ENCODE assay signal across 13 cellular contexts in genomic region chr17:77286391-77286640, GRCh38.
DNase-seq lines count a peak whose midpoint lies in the region; ATAC-seq and TF ChIP-seq lines count a peak whose summit lies in the region.
"Had no signal": no experiment of that assay in that cellular context is flagged by ENCODE, and none has a peak within 500 bp of the region (broad histone marks: within the 10 kb centered on the region; RNA-seq: fewer than 3 reads in every experiment).

No MANE protein-coding gene starts in this region.

- no peak for TF ChIP-seq RAD21 in SK-N-SH (IDR thresholded peaks at IDR 0.05; ENCODE audit: low read length)

- H3K27ac ChIP-seq in SK-N-SH (ENCODE audit: low read depth in 2 of 2, low read length in 1 of 2) (peak overlapping the region; percentile 95 to 98), duodenal mucosa (ENCODE audit: low read depth, low read length) (peak overlapping the region; percentile 96), osteoblast (ENCODE audit: low read depth, low read length) (peak overlapping the region; percentile 100), urinary bladder (ENCODE audit: low read depth) (peak overlapping the region; percentile 84)
- no peak overlapping the region for H3K27ac ChIP-seq in CD8-positive, alpha-beta memory T cell (ENCODE audit: low read depth, low read length)

- H3K9me3 ChIP-seq in SK-N-SH = no peaks in the 10 kb centered on the region
- H3K9me3 ChIP-seq in duodenal mucosa (ENCODE audit: control insufficient read depth in 1 of 2, low read length in 2 of 2) = no peaks in the 10 kb centered on the region
- H3K9me3 ChIP-seq in osteoblast (ENCODE audit: low read depth, low read length) = no peaks in the 10 kb centered on the region
- H3K9me3 ChIP-seq in CD8-positive, alpha-beta memory T cell (ENCODE audit: low read length) = no peaks in the 10 kb centered on the region

- H3K4me3 ChIP-seq in SK-N-SH (ENCODE audit: low read depth in 2 of 2, low read length in 1 of 2) (no peak overlapping the region), duodenal mucosa (ENCODE audit: low read depth in 1 of 2, low read length in 2 of 2) (peak overlapping the region; percentile 28 to 35), osteoblast (ENCODE audit: insufficient read depth, low read length) (peak overlapping the region; percentile 30), urinary bladder (ENCODE audit: low read depth, low read length) (no peak overlapping the region)
- no peak overlapping the region for H3K4me3 ChIP-seq in CD8-positive, alpha-beta memory T cell (ENCODE audit: low read length)

- ATAC-seq in SK-N-SH treated with all-trans-retinoic acid at 6 μM for 48 hours (no peak), HG02759 (IDR thresholded peaks at IDR 0.05; ENCODE audit: unreplicated experiment) (no peak), GM18858 (IDR thresholded peaks at IDR 0.05; ENCODE audit: unreplicated experiment) (no peak)

- peaks cover 5 to 10% (median 8%) of the 10 kb centered on the region in 3 donors for H3K4me1 Mint-ChIP-seq in CD8-positive, alpha-beta memory T cell

- peaks cover 0 to 3% (median 0%) of the 10 kb centered on the region in 3 donors for H3K36me3 Mint-ChIP-seq in CD8-positive, alpha-beta memory T cell

- H3K4me2 ChIP-seq in SK-N-SH = peak overlapping the region; percentile 80
- peak overlapping the region; percentile 60 for H3K4me2 ChIP-seq in osteoblast (ENCODE audit: insufficient read depth, low read length)

- H3K27me3 ChIP-seq in SK-N-SH (ENCODE audit: insufficient read depth) = no peaks in the 10 kb centered on the region
- H3K27me3 ChIP-seq in duodenal mucosa (ENCODE audit: control insufficient read depth in 1 of 2, insufficient read depth in 2 of 2, low read length in 2 of 2) = no peaks in the 10 kb centered on the region
- H3K27me3 ChIP-seq in osteoblast (ENCODE audit: insufficient read depth, low read length) = no peaks in the 10 kb centered on the region
- H3K27me3 ChIP-seq in CD8-positive, alpha-beta memory T cell (ENCODE audit: insufficient read depth, low read length, poor library complexity, severe bottlenecking) = peaks cover 8% of the 10 kb centered on the region

- H4K20me1 ChIP-seq in SK-N-SH (ENCODE audit: insufficient read depth) (no peaks in the 10 kb centered on the region), osteoblast (ENCODE audit: insufficient read depth, low read length) (no peaks in the 10 kb centered on the region)

- peaks cover 52% of the 10 kb centered on the region for H3F3A ChIP-seq in SK-N-SH (replicated peaks; ENCODE audit: insufficient read depth)

- peaks cover 11 to 27% of the 10 kb centered on the region in 2 donors for H3K27me3 Mint-ChIP-seq in CD8-positive, alpha-beta memory T cell
- H3K27me3 Mint-ChIP-seq: activated B cell treated with CpG ODN at 0.5 μM for 24 hours had no signal

- no peak overlapping the region for H2AFZ ChIP-seq in SK-N-SH (ENCODE audit: low read depth)
- H2AFZ ChIP-seq in osteoblast (ENCODE audit: low read length) = no peak overlapping the region

- H3K9me2 ChIP-seq in SK-N-SH = no peaks in the 10 kb centered on the region

- no peaks in the 10 kb centered on the region for H3K9me3 Mint-ChIP-seq in CD8-positive, alpha-beta memory T cell
- H3K9me3 Mint-ChIP-seq: activated B cell treated with CpG ODN at 0.5 μM for 24 hours; stimulated activated naive CD8-positive, alpha-beta T cell treated with anti-CD3 and anti-CD28 coated beads, Interleukin-15, Interleukin-2, amounts not matched to agents 100 ng/mL and 50 ng/mL, for 24 hours had no signal

- CTCF ChIA-PET in SK-N-SH (lab: Yijun Ruan, JAX) = interaction anchor here (0.9 to 2.4 kb wide), 9 partner anchors 10 to 200 kb away, joined by 3 to 10 read pairs (median 3); no protein-coding TSS in a partner anchor
- CTCF ChIA-PET in CD8-positive, alpha-beta memory T cell (lab: Charles Lee) = no interaction called here

- H3K79me2 ChIP-seq in SK-N-SH (ENCODE audit: insufficient read depth) (peaks cover 24% of the 10 kb centered on the region; the same call in 1 of the 2 replicates), osteoblast (ENCODE audit: insufficient read depth, low read length) (peaks cover 15% of the 10 kb centered on the region)

- no peak for DNase-seq in SK-N-SH
- DNase-seq in osteoblast (ENCODE audit: insufficient read length, low spot score, missing footprints) = peak; percentile 41
- no peak for DNase-seq in CD8-positive, alpha-beta memory T cell
- DNase-seq: activated B cell treated with CpG ODN at 0.5 μM for 24 hours; activated CD8-positive, alpha-beta memory T cell treated with anti-CD3 and anti-CD28 coated beads, Interleukin-2, amount 50 U/mL, for 48 hours; effector CD4-positive, alpha-beta T cell; stimulated activated CD4-positive, alpha-beta T cell treated with anti-CD3 and anti-CD28 coated beads, Interleukin-4, amount 100 ng/mL, for 4 hours had no signal

- H3K36me3 ChIP-seq in SK-N-SH (replicated peaks in 1 of 2; ENCODE audit: control insufficient read depth in 1 of 2, insufficient read depth in 2 of 2, low read length in 1 of 2) (no peaks in the 10 kb centered on the region), duodenal mucosa (ENCODE audit: control insufficient read depth in 1 of 2, insufficient read depth in 2 of 2, low read length in 2 of 2) (no peaks in the 10 kb centered on the region), osteoblast (ENCODE audit: insufficient read depth, low read length) (no peaks in the 10 kb centered on the region), urinary bladder (ENCODE audit: insufficient read depth) (no peaks in the 10 kb centered on the region)
- no peaks in the 10 kb centered on the region for H3K36me3 ChIP-seq in CD8-positive, alpha-beta memory T cell (ENCODE audit: insufficient read depth, low read length)

- H3K4me3 Mint-ChIP-seq in CD8-positive, alpha-beta memory T cell = no peak overlapping the region
- H3K4me3 Mint-ChIP-seq: activated B cell treated with CpG ODN at 0.5 μM for 24 hours; stimulated activated naive CD8-positive, alpha-beta T cell treated with anti-CD3 and anti-CD28 coated beads, Interleukin-15, Interleukin-2, amounts not matched to agents 100 ng/mL and 50 ng/mL, for 24 hours had no signal

- peak overlapping the region; percentile 71 for H3K9ac ChIP-seq in SK-N-SH
- peak overlapping the region; percentile 82 to 84 for H3K9ac ChIP-seq in duodenal mucosa (ENCODE audit: low read depth in 1 of 2, low read length in 2 of 2)

- H3K27ac Mint-ChIP-seq in CD8-positive, alpha-beta memory T cell = peak overlapping the region in 2 of 8 donors; percentile 60 to 70
- H3K27ac Mint-ChIP-seq: activated B cell treated with CpG ODN at 0.5 μM for 24 hours; stimulated activated naive CD8-positive, alpha-beta T cell treated with anti-CD3 and anti-CD28 coated beads, Interleukin-15, Interleukin-2, amounts not matched to agents 100 ng/mL and 50 ng/mL, for 24 hours had no signal

- TF ChIP-seq EP300 in SK-N-SH (IDR thresholded peaks at IDR 0.05; ENCODE audit: borderline replicate concordance in 1 of 2, low read depth in 1 of 2, low read length in 1 of 2) = no peak

- TF ChIP-seq CTCF in SK-N-SH (IDR thresholded peaks at IDR 0.05) = no peak
- no peak for TF ChIP-seq CTCF in osteoblast (IDR thresholded peaks at IDR 0.05; ENCODE audit: extremely low read depth, low read depth, low read length)

- POLR2A ChIA-PET in SK-N-SH (lab: Yijun Ruan, JAX) = interaction anchor here (1.5 to 1.9 kb wide), 2 partner anchors 19 to 23 kb away, joined by 3 to 10 read pairs; no protein-coding TSS in a partner anchor
- POLR2A ChIA-PET in CD8-positive, alpha-beta memory T cell (lab: Charles Lee) = no interaction called here

- H3K4me1 ChIP-seq in SK-N-SH (ENCODE audit: control insufficient read depth in 1 of 2, insufficient read depth in 2 of 2, low read depth in 1 of 2, low read length in 1 of 2) (peaks cover 49 to 75% of the 10 kb centered on the region in 2 experiments), duodenal mucosa (ENCODE audit: control insufficient read depth in 1 of 2, insufficient read depth in 2 of 2, low read length in 2 of 2) (peaks cover 42 to 53% of the 10 kb centered on the region in 2 donors), osteoblast (ENCODE audit: insufficient read depth, low read length) (peaks cover 59% of the 10 kb centered on the region), urinary bladder (ENCODE audit: insufficient read depth) (no peaks in the 10 kb centered on the region)
- H3K4me1 ChIP-seq in CD8-positive, alpha-beta memory T cell (ENCODE audit: insufficient read depth, low read length) = peaks cover 9% of the 10 kb centered on the region

TF ChIP-seq in SK-N-SH, 30 proteins besides CTCF, POLR2A, EP300 and RAD21 (continues in another document):
- TF ChIP-seq NRF1 (IDR thresholded peaks at IDR 0.05; ENCODE audit: low read depth, low read length) (no peak), RCOR1 (IDR thresholded peaks at IDR 0.05; ENCODE audit: low read length) (no peak), IRF3 (IDR thresholded peaks at IDR 0.05; ENCODE audit: low read depth, low read length) (no peak), TAF1 (IDR thresholded peaks at IDR 0.05; ENCODE audit: borderline replicate concordance, low read depth, low read length) (no peak), FOXM1 (IDR thresholded peaks at IDR 0.05; ENCODE audit: low read depth) (no peak)

TF ChIP-seq in SK-N-SH treated with all-trans-retinoic acid at 6 μM for 48 hours, 23 proteins besides CTCF, POLR2A, EP300 and RAD21:
- TF ChIP-seq RARB (CRISPR knock-in tag; IDR thresholded peaks at IDR 0.05) (no peak), CSRNP3 (CRISPR knock-in tag; IDR thresholded peaks at IDR 0.05) (no peak), TOX (CRISPR knock-in tag; IDR thresholded peaks at IDR 0.05; ENCODE audit: borderline replicate concordance) (no peak), ISL1 (CRISPR knock-in tag; IDR thresholded peaks at IDR 0.05) (no peak), TCF4 (CRISPR knock-in tag; IDR thresholded peaks at IDR 0.05; ENCODE audit: borderline replicate concordance) (no peak), ZNF70 (CRISPR knock-in tag; IDR thresholded peaks at IDR 0.05) (no peak), ARNTL (CRISPR knock-in tag; IDR thresholded peaks at IDR 0.05; ENCODE audit: borderline replicate concordance, low read depth) (no peak)

Comparison
In these comparisons a context has a peak if more than half of its experiments do, and no peak if none do; other contexts are left out.
1. H3K4me3 ChIP-seq: peak in duodenal mucosa (2 of 2) and osteoblast (single experiment); none in SK-N-SH (0 of 2), urinary bladder (single experiment) and CD8-positive, alpha-beta memory T cell (single experiment).